ENCODE assay signal across 1 cellular context in the genomic region with DNA sequence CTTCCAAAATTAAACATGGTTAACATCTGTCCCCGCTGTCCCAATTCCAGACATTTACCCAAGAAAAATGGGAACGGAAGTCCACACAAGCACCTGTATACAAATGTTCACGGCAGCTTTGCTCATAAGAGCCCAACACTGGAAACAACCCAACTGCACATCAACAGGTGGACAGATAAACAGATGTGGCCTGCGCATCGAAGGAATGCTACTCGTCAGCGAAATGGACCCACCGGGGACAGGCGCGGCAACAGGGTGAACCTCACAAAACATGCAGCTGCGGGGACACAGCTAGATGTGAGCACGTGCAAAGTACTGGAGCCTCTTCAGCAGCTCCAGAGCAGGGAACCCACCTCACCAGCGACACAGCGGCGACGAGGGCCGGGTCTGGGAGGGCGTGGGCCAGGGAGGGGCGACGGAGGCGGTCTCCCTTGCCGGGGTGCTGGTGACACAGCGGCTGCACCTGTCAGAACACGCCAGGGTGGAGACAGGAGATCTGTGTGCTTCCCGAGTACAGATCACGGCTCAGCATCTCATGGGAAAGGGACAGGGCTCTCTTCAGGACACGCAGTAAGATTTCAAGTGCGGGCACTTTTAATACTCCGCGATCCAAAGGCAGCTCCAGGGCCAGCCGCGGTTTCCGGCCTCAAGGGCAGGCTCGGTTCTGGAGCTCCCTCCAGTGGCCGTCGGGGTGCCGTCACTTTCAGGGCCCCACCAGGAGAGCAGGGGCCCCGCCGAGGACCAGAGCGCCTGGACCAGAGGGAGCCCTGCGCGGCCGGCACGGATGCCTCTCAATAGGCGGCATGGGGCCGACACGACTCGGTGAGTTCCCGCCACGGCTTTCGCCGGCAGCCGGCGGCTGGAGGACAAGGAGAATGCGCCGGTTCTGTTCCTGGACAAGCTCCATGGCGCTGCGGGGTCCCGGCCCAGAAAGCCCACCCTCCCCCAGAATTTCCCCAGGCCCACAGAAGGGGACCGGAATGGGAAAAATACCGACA.
TF ChIP-seq lines count a peak whose summit lies in the region.

No MANE protein-coding gene starts in this region.

TF ChIP-seq in SK-N-SH treated with all-trans-retinoic acid at 6 μM for 48 hours, 23 proteins besides CTCF, POLR2A, EP300 and RAD21 (continued from another document):
- no peak for TF ChIP-seq ESRRG (CRISPR knock-in tag; IDR thresholded peaks at IDR 0.05)
